In the genomic region with DNA sequence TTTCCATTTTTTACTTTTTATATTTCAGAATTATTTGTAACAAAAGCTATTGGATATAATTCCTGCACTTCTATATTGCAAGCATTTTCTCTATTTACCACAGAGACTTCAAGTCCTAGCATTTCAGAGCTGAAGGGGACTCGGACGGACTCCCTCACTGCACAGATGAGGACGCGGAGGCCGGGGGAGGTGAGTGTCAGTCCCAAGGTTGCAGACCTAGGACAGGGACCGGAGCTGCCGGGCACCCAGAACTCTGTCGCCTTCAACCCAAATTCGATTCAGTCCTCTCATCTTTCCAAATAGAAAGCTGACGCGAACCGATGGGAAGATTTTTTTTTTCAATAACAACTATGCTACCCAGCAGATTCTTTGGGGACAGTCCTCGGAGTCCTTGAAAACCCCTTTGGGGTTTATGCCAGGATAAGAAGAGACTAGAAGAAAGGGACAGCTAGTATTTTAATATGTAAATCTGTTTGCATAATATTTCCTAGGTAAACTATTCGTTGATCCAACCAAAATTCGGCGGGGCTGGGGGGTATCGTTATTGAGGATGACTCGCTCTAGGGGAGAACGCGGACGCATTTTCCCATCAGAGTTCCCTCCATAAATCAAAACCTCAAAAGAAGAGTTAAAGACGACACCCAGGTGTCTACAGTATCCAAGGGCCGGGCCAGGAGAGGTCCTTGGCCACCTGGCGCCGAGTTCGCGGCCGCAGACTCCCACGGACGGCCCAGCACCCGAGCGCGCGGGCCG, we compare ENCODE assay signal across 9 cellular contexts. TPM values are rescaled to one million over a fixed set of nuclear protein-coding genes. Genes with fewer than 3 reads are reported as not detected.
DNase-seq lines count a peak whose midpoint lies in the region; ATAC-seq and TF ChIP-seq lines count a peak whose summit lies in the region.
"Had no signal": no experiment of that assay in that cellular context is flagged by ENCODE, and none has a peak within 500 bp of the region (broad histone marks: within the 10 kb centered on the region; RNA-seq: fewer than 3 reads in every experiment).

No MANE protein-coding gene starts in this region.

- CTCF ChIA-PET in activated naive CD4-positive, alpha-beta T cell treated with anti-CD3 and anti-CD28 coated beads for 36 hours (lab: Charles Lee): interaction anchor here (0.6 kb wide), 2 partner anchors 144 to 470 kb away, joined by 3 to 4 read pairs; no protein-coding TSS in a partner anchor

- H3K27me3 Mint-ChIP-seq in activated naive CD4-positive, alpha-beta T cell treated with anti-CD3 and anti-CD28 coated beads for 36 hours (ENCODE audit: low read depth): peaks cover 47% of the 10 kb centered on the region
- H3K27me3 Mint-ChIP-seq in activated naive CD8-positive, alpha-beta T cell treated with anti-CD3 and anti-CD28 coated beads for 36 hours: peaks cover 76% of the 10 kb centered on the region

- no peaks in the 10 kb centered on the region for H3K9me3 Mint-ChIP-seq in activated naive CD4-positive, alpha-beta T cell treated with anti-CD3 and anti-CD28 coated beads for 36 hours
- H3K9me3 Mint-ChIP-seq in activated naive CD8-positive, alpha-beta T cell treated with anti-CD3 and anti-CD28 coated beads for 36 hours: no peaks in the 10 kb centered on the region

- peak overlapping the region in 2 of 3 donors; percentile 9 to 35 for H3K4me3 ChIP-seq in right lobe of liver
- H3K4me3 ChIP-seq in thymus (ENCODE audit: low read length): peak overlapping the region; percentile 53

- no peak for TF ChIP-seq POLR2A in right lobe of liver (IDR thresholded peaks at IDR 0.05)

- no peak overlapping the region for H3K27ac Mint-ChIP-seq in activated naive CD4-positive, alpha-beta T cell treated with anti-CD3 and anti-CD28 coated beads for 36 hours
- no peak overlapping the region for H3K27ac Mint-ChIP-seq in activated naive CD8-positive, alpha-beta T cell treated with anti-CD3 and anti-CD28 coated beads for 36 hours

- peaks cover 5% of the 10 kb centered on the region for H3K4me1 Mint-ChIP-seq in activated naive CD4-positive, alpha-beta T cell treated with anti-CD3 and anti-CD28 coated beads for 36 hours (ENCODE audit: low read depth)
- H3K4me1 Mint-ChIP-seq in activated naive CD8-positive, alpha-beta T cell treated with anti-CD3 and anti-CD28 coated beads for 36 hours: peaks cover 7% of the 10 kb centered on the region

- H3K4me1 ChIP-seq in right lobe of liver (peaks cover 0 to 10% (median 0%) of the 10 kb centered on the region in 4 donors), thymus (ENCODE audit: control insufficient read depth, insufficient read depth, low read length) (peaks cover 9% of the 10 kb centered on the region)

- intact Hi-C loops in activated naive CD4-positive, alpha-beta T cell treated with anti-CD3 and anti-CD28 coated beads for 36 hours (cut with micrococcal nuclease): loop anchor here (1.0 kb wide), 1 partner anchor 39 kb away; the partner anchor contains the start of gene PAN3
- intact Hi-C loops in right lobe of liver (cut with DNase I): no loop called here

- ATAC-seq in right lobe of liver (no peak), HG03442 (IDR thresholded peaks at IDR 0.05; ENCODE audit: unreplicated experiment) (no peak), GM21390 (IDR thresholded peaks at IDR 0.05; ENCODE audit: unreplicated experiment) (no peak), GM21528 (IDR thresholded peaks at IDR 0.05; ENCODE audit: low FRiP score, unreplicated experiment) (no peak)

- no peak for DNase-seq in activated naive CD4-positive, alpha-beta T cell treated with anti-CD3 and anti-CD28 coated beads for 36 hours
- no peak for DNase-seq in activated naive CD4-positive, alpha-beta T cell treated with anti-CD3 and anti-CD28 coated beads, Interleukin-2, amount 50 U/mL, for 16 hours
- no peak for DNase-seq in activated naive CD8-positive, alpha-beta T cell treated with anti-CD3 and anti-CD28 coated beads for 36 hours
- DNase-seq in right lobe of liver: no peak

- peaks cover 3 to 26% of the 10 kb centered on the region in 2 donors for H3K27me3 ChIP-seq in right lobe of liver
- H3K27me3 ChIP-seq in thymus (ENCODE audit: control insufficient read depth, insufficient read depth): peaks cover 27% of the 10 kb centered on the region

- H3K36me3 Mint-ChIP-seq in activated naive CD4-positive, alpha-beta T cell treated with anti-CD3 and anti-CD28 coated beads for 36 hours (ENCODE audit: low read depth): no peaks in the 10 kb centered on the region
- H3K36me3 Mint-ChIP-seq in activated naive CD8-positive, alpha-beta T cell treated with anti-CD3 and anti-CD28 coated beads for 36 hours: no peaks in the 10 kb centered on the region

- 8% methylated on average over 34 of the region's 35 CpGs for WGBS in right lobe of liver (ENCODE audit: insufficient coverage, low coverage, low lambda C conversion rate, missing lambda C conversion rate)
- 6% methylated on average over 35 of the region's 35 CpGs for WGBS in thymus

- H3K27ac ChIP-seq in right lobe of liver: no peak overlapping the region
- no peak overlapping the region for H3K27ac ChIP-seq in thymus (ENCODE audit: low read depth)

- H3K9me3 ChIP-seq in right lobe of liver (no peaks in the 10 kb centered on the region), thymus (ENCODE audit: control insufficient read depth) (peaks cover 2% of the 10 kb centered on the region)

- H3K4me3 Mint-ChIP-seq in activated naive CD4-positive, alpha-beta T cell treated with anti-CD3 and anti-CD28 coated beads for 36 hours: peak overlapping the region; percentile 59
- peak overlapping the region; percentile 64 for H3K4me3 Mint-ChIP-seq in activated naive CD8-positive, alpha-beta T cell treated with anti-CD3 and anti-CD28 coated beads for 36 hours

- TF ChIP-seq CTCF in right lobe of liver (IDR thresholded peaks at IDR 0.05): no peak

- H3K36me3 ChIP-seq in right lobe of liver (no peaks in the 10 kb centered on the region), thymus (ENCODE audit: control insufficient read depth, insufficient read depth) (no peaks in the 10 kb centered on the region)

RNA-seq across cellular contexts. Expression of gene FLT3, which starts 0.8 kb away (rescaled TPM):
- not detected for total RNA-seq in activated naive CD4-positive, alpha-beta T cell treated with anti-CD3 and anti-CD28 coated beads for 36 hours
- under 1 TPM in 1 of 2 experiments, not detected in 1; 0.19 TPM for total RNA-seq in activated naive CD8-positive, alpha-beta T cell treated with anti-CD3 and anti-CD28 coated beads for 36 hours
- total RNA-seq in right lobe of liver: under 1 TPM; 0.04 to 0.74 (median 0.24) TPM
- polyA plus RNA-seq in thymus: 8.3 TPM
- total RNA-seq: dermis blood vessel endothelial cell had no signal

RNA-seq across cellular contexts. Expression of gene PAN3, which starts 38.8 kb away (rescaled TPM):
- total RNA-seq in activated naive CD4-positive, alpha-beta T cell treated with anti-CD3 and anti-CD28 coated beads for 36 hours: 10 to 100 TPM; 21.2 to 21.7 TPM
- total RNA-seq in activated naive CD8-positive, alpha-beta T cell treated with anti-CD3 and anti-CD28 coated beads for 36 hours: 10 to 100 TPM; 24.4 to 27.3 TPM
- 10 to 100 TPM in 4 of 6 experiments, 1 to 10 TPM in 2; 7.0 to 12.5 (median 10.2) TPM for total RNA-seq in right lobe of liver
- 46.1 TPM for polyA plus RNA-seq in thymus
